12 cellular contexts compared by ENCODE assay signal in the genomic region with DNA sequence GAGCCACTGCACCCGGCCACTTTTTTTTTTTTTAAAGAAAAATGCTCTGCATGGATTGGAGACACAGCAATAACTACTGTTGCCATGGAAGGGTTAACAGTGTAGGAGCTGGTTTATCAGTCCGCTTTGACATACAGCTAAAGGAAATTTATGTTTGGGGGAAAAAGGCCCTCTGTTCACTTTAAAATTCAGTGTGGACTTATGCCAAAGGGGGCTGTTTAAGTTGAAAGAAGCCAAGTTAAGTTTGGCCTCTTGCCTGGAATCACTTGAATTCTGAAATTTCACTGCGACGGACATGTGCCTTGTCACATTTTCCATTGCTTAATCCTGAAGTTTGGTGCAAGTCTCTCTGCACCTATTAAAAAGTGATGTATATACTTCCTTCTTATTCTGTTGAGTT. TPM values are rescaled to one million over a fixed set of nuclear protein-coding genes. Genes with fewer than 3 reads are reported as not detected.
DNase-seq lines count a peak whose midpoint lies in the region; ATAC-seq, FAIRE-seq and TF ChIP-seq lines count a peak whose summit lies in the region.
"Had no signal": no experiment of that assay in that cellular context is flagged by ENCODE, and none has a peak within 500 bp of the region (broad histone marks: within the 10 kb centered on the region; RNA-seq: fewer than 3 reads in every experiment).

No MANE protein-coding gene starts in this region.

- H3K9me3 Mint-ChIP-seq in effector memory CD8-positive, alpha-beta T cell: no peaks in the 10 kb centered on the region

- ATAC-seq in pancreas (peak in 3 of 4 donors; percentile 15 to 37 (median 33)), HG03139 (IDR thresholded peaks at IDR 0.05; ENCODE audit: unreplicated experiment) (no peak)
- ATAC-seq in effector memory CD8-positive, alpha-beta T cell (replicated peaks): no peak

- peaks cover 6 to 13% (median 7%) of the 10 kb centered on the region in 3 donors for H3K4me1 ChIP-seq in pancreas

- intact Hi-C loops in pancreas (cut with DNase I): no loop called here

- peak overlapping the region in 1 of 4 donors; percentile 9 for H3K4me3 ChIP-seq in pancreas

- H3K27ac ChIP-seq in pancreas: peak overlapping the region in 1 of 4 donors; percentile 68

- no peaks in the 10 kb centered on the region for H3K4me1 Mint-ChIP-seq in effector memory CD8-positive, alpha-beta T cell (ENCODE audit: low read depth in 2 of 2)
- H3K4me1 Mint-ChIP-seq: CD4-positive, CD25-positive, alpha-beta regulatory T cell had no signal

- peak; percentile 28 for DNase-seq in COR-L47 (lab: John Stamatoyannopoulos, UW)
- DNase-seq in NCI-H69 (lab: John Stamatoyannopoulos, UW): peak; percentile 35
- peak; percentile 45 to 80 for DNase-seq in dermis microvascular lymphatic vessel endothelial cell (ENCODE audit: low read depth in 2 of 2)
- DNase-seq in pancreas: peak in 1 of 6 donors; percentile 44
- no peak for DNase-seq in NCI-H2171 (lab: John Stamatoyannopoulos, UW)
- DNase-seq in stimulated activated CD4-positive, alpha-beta T cell treated with anti-CD3 and anti-CD28 coated beads, Interleukin-4, amount 100 ng/mL, for 24 hours: no peak
- DNase-seq in effector memory CD8-positive, alpha-beta T cell: no peak
- DNase-seq: CD4-positive, CD25-positive, alpha-beta regulatory T cell; glutamatergic neuron had no signal

- H3K36me3 Mint-ChIP-seq in effector memory CD8-positive, alpha-beta T cell (ENCODE audit: insufficient read depth): no peaks in the 10 kb centered on the region
- H3K36me3 Mint-ChIP-seq: CD4-positive, CD25-positive, alpha-beta regulatory T cell had no signal

- H3K9me3 ChIP-seq in pancreas: no peaks in the 10 kb centered on the region

- peak; percentile 41 for FAIRE-seq in pancreas (lab: Jason Lieb, UNC)
- FAIRE-seq: bronchial epithelial cell, GM19239 had no signal

- no peak for TF ChIP-seq CTCF in pancreas (IDR thresholded peaks at IDR 0.05)

- no peaks in the 10 kb centered on the region for H3K27me3 ChIP-seq in pancreas

- WGBS in pancreas, 2 donors: 26 to 36% methylated on average over 4 of the region's 4 CpGs

- H3K4me3 Mint-ChIP-seq in effector memory CD8-positive, alpha-beta T cell: no peak overlapping the region
- H3K4me3 Mint-ChIP-seq: CD4-positive, CD25-positive, alpha-beta regulatory T cell had no signal

- H3K27ac Mint-ChIP-seq in effector memory CD8-positive, alpha-beta T cell: no peak overlapping the region
- H3K27ac Mint-ChIP-seq: CD4-positive, CD25-positive, alpha-beta regulatory T cell had no signal

- H3K36me3 ChIP-seq in pancreas: no peaks in the 10 kb centered on the region

- H3K27me3 Mint-ChIP-seq in effector memory CD8-positive, alpha-beta T cell: peaks cover 9 to 47% of the 10 kb centered on the region in 2 donors

RNA-seq across cellular contexts. Expression of a gene that starts 3.1 kb away (rescaled TPM):
- total RNA-seq in dermis microvascular lymphatic vessel endothelial cell (under 0.01 TPM in 1 of 2 replicates, not detected in the other), pancreas (10 to 100 TPM in 1 of 6 donors, 1 to 10 TPM in 4, under 1 TPM in 1; 0.75 to 25.2 (median 2.1) TPM)
- 1 to 10 TPM; 1.9 to 2.8 TPM for polyA plus RNA-seq in pancreas
- total RNA-seq: CD4-positive, CD25-positive, alpha-beta regulatory T cell had no signal
- polyA plus RNA-seq: CD4-positive, CD25-positive, alpha-beta regulatory T cell had no signal

Comparison
In these comparisons a context has a peak if more than half of its experiments do, and no peak if none do; other contexts are left out.
1. DNase-seq: peak in COR-L47 (single experiment), NCI-H69 (single experiment) and dermis microvascular lymphatic vessel endothelial cell (2 of 2); none in NCI-H2171 (single experiment), stimulated activated CD4-positive, alpha-beta T cell treated with anti-CD3 and anti-CD28 coated beads, Interleukin-4, amount 100 ng/mL, for 24 hours (single experiment) and effector memory CD8-positive, alpha-beta T cell (0 of 3).
2. ATAC-seq: peak in pancreas (3 of 4); none in HG03139 (single experiment) and effector memory CD8-positive, alpha-beta T cell (single experiment).